Comparison of ENCODE assay signal across 8 cellular contexts in genomic region chr6:18264338-18265098, GRCh38. TPM values are rescaled to one million over a fixed set of nuclear protein-coding genes. Genes with fewer than 3 reads are reported as not detected.
A peak's percentile ranks its signal among the peaks of the same experiment; 100 is the strongest.
DNase-seq lines count a peak whose midpoint lies in the region; ATAC-seq and TF ChIP-seq lines count a peak whose summit lies in the region.

A gene with protein sequence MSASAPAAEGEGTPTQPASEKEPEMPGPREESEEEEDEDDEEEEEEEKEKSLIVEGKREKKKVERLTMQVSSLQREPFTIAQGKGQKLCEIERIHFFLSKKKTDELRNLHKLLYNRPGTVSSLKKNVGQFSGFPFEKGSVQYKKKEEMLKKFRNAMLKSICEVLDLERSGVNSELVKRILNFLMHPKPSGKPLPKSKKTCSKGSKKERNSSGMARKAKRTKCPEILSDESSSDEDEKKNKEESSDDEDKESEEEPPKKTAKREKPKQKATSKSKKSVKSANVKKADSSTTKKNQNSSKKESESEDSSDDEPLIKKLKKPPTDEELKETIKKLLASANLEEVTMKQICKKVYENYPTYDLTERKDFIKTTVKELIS (minus strand): TSS chr6:18264530. CDS start chr6:18263987, 543 bp downstream.

- peak; percentile 49 for TF ChIP-seq POLR2A in right lobe of liver (IDR thresholded peaks at IDR 0.05)

- TF ChIP-seq CTCF in C4-2B (conservative IDR thresholded peaks at IDR 0.05): peak; percentile 79
- peak; percentile 29 to 85 (median 65) for TF ChIP-seq CTCF in dorsolateral prefrontal cortex (IDR thresholded peaks at IDR 0.05 in 54 of 56, conservative IDR thresholded peaks at IDR 0.05 in 2 of 56; ENCODE audit: low read depth in 1 of 56, partially characterized antibody in 56 of 56)
- TF ChIP-seq CTCF in right lobe of liver (IDR thresholded peaks at IDR 0.05): peak; percentile 47 to 72 (median 52)

- H3K36me3 ChIP-seq in right lobe of liver: no peaks in the 10 kb centered on the region

- no peaks in the 10 kb centered on the region for H3K27me3 ChIP-seq in dorsolateral prefrontal cortex
- no peaks in the 10 kb centered on the region for H3K27me3 ChIP-seq in right lobe of liver

- no peaks in the 10 kb centered on the region for H3K9me3 ChIP-seq in right lobe of liver

- intact Hi-C loops in dorsolateral prefrontal cortex (cut with DNase I) (loop anchor here (1.0 to 10.0 kb wide), 5 partner anchors 107 to 557 kb away; partner anchors contain the start of genes KDM1B (in 2 of the 2), KIF13A (in 2 of the 2), TPMT (in 2 of the 2) and NUP153 (in 1 of the 2)), right lobe of liver (cut with DNase I) (no loop called here)

- H3K4me1 ChIP-seq in right lobe of liver: peaks cover 0 to 9% (median 2%) of the 10 kb centered on the region in 4 donors

- DNase-seq in NCI-H748 (lab: John Stamatoyannopoulos, UW; ENCODE audit: unreplicated experiment) (peak; percentile 97), dorsolateral prefrontal cortex (peak; percentile 82 to 89 (median 84)), right lobe of liver (peak; percentile 87 to 91 (median 90))
- DNase-seq in activated CD4-positive, alpha-beta T cell treated with anti-CD3 and anti-CD28 coated beads, Interleukin-2, amount 50 U/mL, for 48 hours: peak; percentile 82 to 87
- DNase-seq in stimulated activated CD4-positive, alpha-beta T cell treated with anti-CD3 and anti-CD28 coated beads, Interleukin-4, amount 100 ng/mL, for 24 hours: peak; percentile 84

- 0% methylated on average over 21 of the region's 102 CpGs for WGBS in right lobe of liver (ENCODE audit: insufficient coverage, low coverage, low lambda C conversion rate, missing lambda C conversion rate)

- peak within 1 kb of the TSS; percentile 50 to 96 (median 88) for H3K4me3 ChIP-seq in dorsolateral prefrontal cortex
- peak within 1 kb of the TSS; percentile 83 to 87 (median 84) for H3K4me3 ChIP-seq in right lobe of liver

- ATAC-seq in GM19351 (IDR thresholded peaks at IDR 0.05; ENCODE audit: unreplicated experiment) (peak; percentile 30), HG03565 (IDR thresholded peaks at IDR 0.05; ENCODE audit: unreplicated experiment) (peak; percentile 28), right lobe of liver (peak; percentile 80 to 82 (median 80))

- H3K27ac ChIP-seq in C4-2B: peak within 1 kb of the TSS; percentile 89
- peak within 1 kb of the TSS; percentile 33 to 99 (median 93) for H3K27ac ChIP-seq in dorsolateral prefrontal cortex
- H3K27ac ChIP-seq in right lobe of liver: peak within 1 kb of the TSS; percentile 93 to 96 (median 94)

RNA-seq across cellular contexts. Expression of the gene that starts here (rescaled TPM):
- total RNA-seq in dorsolateral prefrontal cortex (10 to 100 TPM; 37.6 to 70.7 (median 50.7) TPM), right lobe of liver (10 to 100 TPM; 17.8 to 49.2 (median 27.1) TPM)

Comparison
In these comparisons a context has a peak if more than half of its experiments do, and no peak if none do; other contexts are left out.
1. Peak in every context shown above with its lines: DNase-seq, ATAC-seq, H3K4me3 ChIP-seq and H3K27ac ChIP-seq.
2. ATAC-seq: peak in every context shown above with its lines; median percentile 80 in right lobe of liver; 30 in GM19351; 28 in HG03565.
3. intact Hi-C loops: an anchor here in dorsolateral prefrontal cortex (1.0 to 10.0 kb wide); none called in right lobe of liver.